Comparison of ENCODE assay signal across 13 cellular contexts in genomic region chr12:106369624-106370346, GRCh38. TPM values are rescaled to one million over a fixed set of nuclear protein-coding genes. Genes with fewer than 3 reads are reported as not detected.
DNase-seq lines count a peak whose midpoint lies in the region; ATAC-seq, FAIRE-seq and TF ChIP-seq lines count a peak whose summit lies in the region.
"Had no signal": no experiment of that assay in that cellular context is flagged by ENCODE, and none has a peak within 500 bp of the region (broad histone marks: within the 10 kb centered on the region; RNA-seq: fewer than 3 reads in every experiment).

No MANE protein-coding gene starts in this region.

- BruUV-seq in HepG2 (replicated peaks; lab: Mats Ljungman, UMichigan): no TSS peak

- intact Hi-C loops in HepG2 (cut with micrococcal nuclease; ENCODE audit: unreplicated experiment): no loop called here

- POLR2A ChIA-PET in HepG2 (lab: Yijun Ruan, JAX): interaction anchor here (1.2 kb wide), 1 partner anchor 12 kb away, joined by 4 read pairs; no protein-coding TSS in a partner anchor

- TF ChIP-seq POLR2A in HepG2 (IDR thresholded peaks at IDR 0.05; ENCODE audit: insufficient read depth in 1 of 2, low read depth in 2 of 2, low read length in 2 of 2): no peak

- WGBS in liver: 69% methylated on average over 6 of the region's 6 CpGs
- WGBS in HepG2 (ENCODE audit: low lambda C conversion rate): 87% methylated on average over 6 of the region's 6 CpGs

- H3K9me3 ChIP-seq in liver (ENCODE audit: control insufficient read depth in 4 of 4, low read length in 3 of 4) (no peaks in the 10 kb centered on the region), HepG2 (ENCODE audit: low read length) (no peaks in the 10 kb centered on the region)

- H3K4me3 ChIP-seq in liver (ENCODE audit: low read depth in 1 of 3, low read length in 3 of 3) (no peak overlapping the region), HepG2 (replicated peaks in 1 of 3; ENCODE audit: insufficient read depth in 1 of 3, low read depth in 2 of 3, low read length in 3 of 3) (no peak overlapping the region), astrocyte of the spinal cord (ENCODE audit: low read depth, low read length) (no peak overlapping the region)

- H3K9ac ChIP-seq in liver (ENCODE audit: low read depth in 1 of 2, low read length in 2 of 2) (no peak overlapping the region), HepG2 (ENCODE audit: insufficient read depth, low read depth, low read length) (no peak overlapping the region)

- FAIRE-seq in HepG2 (lab: Jason Lieb, UNC): no peak

- DNase-seq in HepG2 (ENCODE audit: low spot score) (no peak), astrocyte of the spinal cord (ENCODE audit: low read depth, low spot score) (peak; percentile 72), iris pigment epithelial cell (ENCODE audit: low read depth) (peak; percentile 87), anterior cingulate cortex (lab: John Stamatoyannopoulos, UW) (no peak), hippocampal formation (lab: John Stamatoyannopoulos, UW) (no peak)
- DNase-seq: 8988T, cerebellar nuclear complex, head of caudate nucleus, right cardiac atrium had no signal

- H4K20me1 ChIP-seq in HepG2 (ENCODE audit: insufficient read depth, low read length): no peaks in the 10 kb centered on the region

- H3K36me3 ChIP-seq in liver (ENCODE audit: control insufficient read depth in 4 of 4, insufficient read depth in 3 of 4, low read depth in 1 of 4, low read length in 3 of 4): peaks cover 0 to 11% (median 5%) of the 10 kb centered on the region in 4 donors
- peaks cover 0 to 28% of the 10 kb centered on the region in 2 experiments; a peak in 3 of 5 replicates for H3K36me3 ChIP-seq in HepG2 (replicated peaks in 1 of 2; ENCODE audit: control insufficient read depth in 1 of 2, insufficient read depth in 2 of 2, low read length in 2 of 2)

- H3K27ac ChIP-seq in liver (ENCODE audit: low read depth in 1 of 2, low read length in 2 of 2) (peak overlapping the region; percentile 25 to 74), HepG2 (ENCODE audit: extremely low read length, insufficient read depth, low read length) (no peak overlapping the region)
- H3K27ac ChIP-seq: VCaP had no signal

- no peak for TF ChIP-seq EP300 in HepG2 (IDR thresholded peaks at IDR 0.05; ENCODE audit: low read depth in 2 of 2, low read length in 2 of 2)
- TF ChIP-seq EP300 in HepG2 (CRISPR knock-in tag; IDR thresholded peaks at IDR 0.05; ENCODE audit: borderline replicate concordance): no peak

- H2AFZ ChIP-seq in HepG2 (ENCODE audit: low read length): no peak overlapping the region

- CTCF ChIA-PET in HepG2 (lab: Yijun Ruan, JAX; ENCODE audit: low intra/inter-chr PET ratio, low total read pairs): no interaction called here

- no peak overlapping the region for H3K4me2 ChIP-seq in HepG2 (ENCODE audit: low read depth, low read length)

- no peak for TF ChIP-seq CTCF in liver (IDR thresholded peaks at IDR 0.05; ENCODE audit: low read depth, low read length, missing input control)
- no peak for TF ChIP-seq CTCF in HepG2 (CRISPR knock-in tag; IDR thresholded peaks at IDR 0.05)
- TF ChIP-seq CTCF in astrocyte of the spinal cord (IDR thresholded peaks at IDR 0.05; ENCODE audit: low read depth, low read length): no peak

- no peak for ATAC-seq in HepG2
- no peak for ATAC-seq in GM21737 (IDR thresholded peaks at IDR 0.05; ENCODE audit: unreplicated experiment)
- no peak for ATAC-seq in HG03432 (IDR thresholded peaks at IDR 0.05; ENCODE audit: unreplicated experiment)
- ATAC-seq: right cardiac atrium had no signal

- no peaks in the 10 kb centered on the region for H3K4me1 ChIP-seq in liver (ENCODE audit: control insufficient read depth in 4 of 4, insufficient read depth in 4 of 4, low read length in 3 of 4)
- no peaks in the 10 kb centered on the region for H3K4me1 ChIP-seq in HepG2 (ENCODE audit: insufficient read depth, low read length)

- no peaks in the 10 kb centered on the region for H3K27me3 ChIP-seq in liver (ENCODE audit: control insufficient read depth in 4 of 4, insufficient read depth in 4 of 4, low read length in 3 of 4)
- no peaks in the 10 kb centered on the region for H3K27me3 ChIP-seq in HepG2 (ENCODE audit: control insufficient read depth in 1 of 2, insufficient read depth in 2 of 2, low read length in 2 of 2)

- H3K79me2 ChIP-seq in HepG2 (ENCODE audit: insufficient read depth, low read length): no peaks in the 10 kb centered on the region

- TF ChIP-seq RAD21 in liver (IDR thresholded peaks at IDR 0.05) (no peak), HepG2 (CRISPR knock-in tag; IDR thresholded peaks at IDR 0.05) (no peak)

- in situ Hi-C loops in HepG2 (cut with HindIII; ENCODE audit: extremely low pct_ligation_motif_present, low pct_unique_long_range_greater_than_20kb) (no loop called here), astrocyte of the spinal cord (cut with HindIII; ENCODE audit: low sequenced_read_pairs) (no loop called here)

TF ChIP-seq in liver, 16 proteins besides CTCF, POLR2A, EP300 and RAD21:
- TF ChIP-seq FOXA1 (IDR thresholded peaks at IDR 0.05) (no peak), HNF4A (conservative IDR thresholded peaks at IDR 0.05) (peak in 1 of 2 donors; percentile 22), GABPA (IDR thresholded peaks at IDR 0.05 in 1 of 2, conservative IDR thresholded peaks at IDR 0.05 in 1 of 2) (no peak), EGR1 (IDR thresholded peaks at IDR 0.05; ENCODE audit: low read depth in 2 of 2) (no peak)

TF ChIP-seq in HepG2, 621 proteins besides CTCF, POLR2A, EP300 and RAD21 (continues in another document):
- TF ChIP-seq HINFP (CRISPR knock-in tag; IDR thresholded peaks at IDR 0.05; ENCODE audit: low read depth): no peak
- TF ChIP-seq ZNF724P (CRISPR knock-in tag; IDR thresholded peaks at IDR 0.05; ENCODE audit: borderline replicate concordance): no peak
- no peak for TF ChIP-seq PBX3 (CRISPR knock-in tag; IDR thresholded peaks at IDR 0.05; ENCODE audit: borderline replicate concordance)
- TF ChIP-seq KDM5A (IDR thresholded peaks at IDR 0.05; ENCODE audit: borderline replicate concordance, low read length): no peak
- TF ChIP-seq MYNN (CRISPR knock-in tag; IDR thresholded peaks at IDR 0.05; ENCODE audit: low read depth): no peak
- TF ChIP-seq ZNF629 (CRISPR knock-in tag; conservative IDR thresholded peaks at IDR 0.05): no peak
- no peak for TF ChIP-seq ZNF382 (CRISPR knock-in tag; IDR thresholded peaks at IDR 0.05; ENCODE audit: borderline replicate concordance)
- TF ChIP-seq ZSCAN12 (CRISPR knock-in tag; IDR thresholded peaks at IDR 0.05): no peak
- no peak for TF ChIP-seq RFXAP (CRISPR knock-in tag; IDR thresholded peaks at IDR 0.05; ENCODE audit: borderline replicate concordance)
- no peak for TF ChIP-seq ZKSCAN5 (CRISPR knock-in tag; IDR thresholded peaks at IDR 0.05)
- TF ChIP-seq THYN1 (CRISPR knock-in tag; IDR thresholded peaks at IDR 0.05; ENCODE audit: borderline replicate concordance, low read depth): no peak
- no peak for TF ChIP-seq TBL1XR1 (IDR thresholded peaks at IDR 0.05; ENCODE audit: borderline replicate concordance, low read length, partially characterized antibody)
- TF ChIP-seq EED (CRISPR knock-in tag; IDR thresholded peaks at IDR 0.05): no peak
- TF ChIP-seq HMG20B (CRISPR knock-in tag; conservative IDR thresholded peaks at IDR 0.05): no peak

RNA-seq across cellular contexts. Expression of gene POLR3B, which starts 12.2 kb away (rescaled TPM):
- total RNA-seq in liver: 10 to 100 TPM in 1 of 2 donors, 1 to 10 TPM in 1; 8.4 to 12.2 TPM
- polyA plus RNA-seq in liver: 1 to 10 TPM; 5.4 to 5.6 TPM
- total RNA-seq in HepG2 (2016; rRNA removed; fragmentation: Illumina TruSeq; extraction: Trizol): 13.1 and 22.9 TPM in 2 replicates
- total RNA-seq in HepG2 (2016; cell fraction: cytosol; rRNA removed; fragmentation: Illumina TruSeq; extraction: Trizol; ENCODE audit: low read depth): 1.1 and 1.4 TPM in 2 replicates
- total RNA-seq in HepG2 (2016; cell fraction: insoluble cytoplasmic fraction; rRNA removed; fragmentation: Illumina TruSeq; extraction: Trizol): 13.2 and 22.1 TPM in 2 replicates
- 3.1 and 3.8 TPM in 2 replicates for total RNA-seq in HepG2 (2016; cell fraction: membrane; rRNA removed; fragmentation: Illumina TruSeq; extraction: Trizol)
- 13.2 and 13.8 TPM in 2 replicates for total RNA-seq in HepG2 (2016; cell fraction: nucleus; rRNA removed; fragmentation: Illumina TruSeq; extraction: Trizol)
- 4.0 and 4.8 TPM in 2 replicates for polyA plus RNA-seq in HepG2 (2011; rRNA removed)
- 2.9 and 4.1 TPM in 2 replicates for polyA plus RNA-seq in HepG2 (2011; cell fraction: cytosol; rRNA removed)
- polyA plus RNA-seq in HepG2 (2011; cell fraction: nucleus; rRNA removed): 2.0 and 2.7 TPM in 2 replicates
- 5.3 and 7.7 TPM in 2 replicates for polyA plus RNA-seq in HepG2 (2012)
- 0.49 and 0.57 TPM in 2 replicates for polyA plus RNA-seq in HepG2 (2016; cell fraction: cytosol; fragmentation: Illumina TruSeq; extraction: Trizol; ENCODE audit: low read depth)
- 14.8 and 15.7 TPM in 2 replicates for polyA plus RNA-seq in HepG2 (2016; cell fraction: insoluble cytoplasmic fraction; fragmentation: Illumina TruSeq; extraction: Trizol; ENCODE audit: low read depth)
- polyA plus RNA-seq in HepG2 (2016; cell fraction: membrane; fragmentation: Illumina TruSeq; extraction: Trizol; ENCODE audit: low read depth): 1.3 and 1.4 TPM in 2 replicates
- polyA plus RNA-seq in HepG2 (2016; cell fraction: nucleus; fragmentation: Illumina TruSeq; extraction: Trizol; ENCODE audit: insufficient read depth, low read depth): 6.5 and 7.8 TPM in 2 replicates
- 5.8 and 15.3 TPM in 2 replicates for polyA minus RNA-seq in HepG2 (2011; rRNA and poly(A)+ RNA removed; ENCODE audit: low replicate concordance)
- 6.1 and 6.5 TPM in 2 replicates for polyA minus RNA-seq in HepG2 (2011; cell fraction: cytosol; rRNA and poly(A)+ RNA removed)
- polyA minus RNA-seq in HepG2 (2011; cell fraction: nucleus; rRNA and poly(A)+ RNA removed): 19.1 and 22.5 TPM in 2 replicates

Comparison
In these comparisons a context has a peak if more than half of its experiments do, and no peak if none do; other contexts are left out.
1. DNase-seq: peak in astrocyte of the spinal cord (single experiment) and iris pigment epithelial cell (single experiment); none in HepG2 (single experiment), anterior cingulate cortex (0 of 58) and hippocampal formation (0 of 2).